ENCODE assay signal across 9 cellular contexts in genomic region chr2:121530563-121531334, GRCh38. TPM values are rescaled to one million over a fixed set of nuclear protein-coding genes. Genes with fewer than 3 reads are reported as not detected.
DNase-seq lines count a peak whose midpoint lies in the region; ATAC-seq and TF ChIP-seq lines count a peak whose summit lies in the region.
"Had no signal": no experiment of that assay in that cellular context is flagged by ENCODE, and none has a peak within 500 bp of the region (broad histone marks: within the 10 kb centered on the region; RNA-seq: fewer than 3 reads in every experiment).

RNU4ATAC (plus strand) TSS chr2:121530880.

- H3K27ac Mint-ChIP-seq in chondrocyte (ENCODE audit: unreplicated experiment): peak within 1 kb of the TSS; percentile 97

- TF ChIP-seq CTCF in chondrocyte (IDR thresholded peaks at IDR 0.05): peak; percentile 87

- ATAC-seq in GM19023 (IDR thresholded peaks at IDR 0.05; ENCODE audit: unreplicated experiment) (peak; percentile 72), HG03280 (IDR thresholded peaks at IDR 0.05; ENCODE audit: unreplicated experiment) (peak; percentile 72)

- H3K4me1 Mint-ChIP-seq in chondrocyte (ENCODE audit: low read depth): peaks cover 58% of the 10 kb centered on the region

- H3K4me3 Mint-ChIP-seq in chondrocyte (ENCODE audit: unreplicated experiment): peak within 1 kb of the TSS; percentile 81

- H3K27me3 Mint-ChIP-seq in chondrocyte (ENCODE audit: low read depth): no peaks in the 10 kb centered on the region

- H3K36me3 Mint-ChIP-seq in chondrocyte (ENCODE audit: low read depth): no peaks in the 10 kb centered on the region

- no peaks in the 10 kb centered on the region for H3K9me3 Mint-ChIP-seq in chondrocyte (ENCODE audit: low read depth)

- DNase-seq in AG20443 (ENCODE audit: low spot score) (peak; percentile 90), NCI-H446 (lab: John Stamatoyannopoulos, UW) (peak; percentile 96 to 98), chondrocyte (ENCODE audit: low spot score) (no peak), kidney glomerular epithelial cell (lab: John Stamatoyannopoulos, UW) (peak; percentile 98)
- DNase-seq in activated CD4-positive, CD25-positive, alpha-beta regulatory T cell treated with anti-CD3 and anti-CD28 coated beads, Interleukin-2, amount 50 U/mL, for 72 hours: peak; percentile 80
- DNase-seq in stimulated activated CD4-positive, alpha-beta T cell treated with anti-CD3 and anti-CD28 coated beads, Interleukin-1b, Interleukin-23, amount 100 ng/mL, for 1 hour (ENCODE audit: low read depth in 2 of 2): peak; percentile 62 to 77

RNA-seq across cellular contexts. Expression of gene RNU4ATAC, which starts in this region (rescaled TPM):
- total RNA-seq in chondrocyte: not detected in 3 replicates
- total RNA-seq: subcutaneous adipose tissue had no signal
